16 cellular contexts compared by ENCODE assay signal in the genomic region with DNA sequence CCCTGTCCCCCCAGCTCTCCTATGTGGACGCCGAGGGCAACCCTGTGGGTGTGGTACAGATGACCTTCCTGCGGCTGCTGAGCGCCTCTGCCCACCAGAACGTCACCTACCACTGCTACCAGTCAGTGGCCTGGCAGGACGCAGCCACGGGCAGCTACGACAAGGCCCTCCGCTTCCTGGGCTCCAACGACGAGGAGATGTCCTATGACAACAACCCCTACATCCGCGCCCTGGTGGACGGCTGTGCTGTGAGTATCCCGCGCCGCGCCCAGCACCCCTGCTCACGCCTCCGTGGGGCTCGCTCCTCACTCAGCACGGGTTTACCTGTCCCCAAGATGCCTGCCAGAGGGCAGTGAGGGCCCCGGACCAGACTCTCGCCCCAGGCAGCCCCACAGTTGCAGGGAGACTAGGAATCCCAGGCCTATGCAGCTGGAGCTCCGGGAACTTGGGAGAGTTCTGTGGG. TPM values are rescaled to one million over a fixed set of nuclear protein-coding genes. Genes with fewer than 3 reads are reported as not detected.
DNase-seq lines count a peak whose midpoint lies in the region; ATAC-seq and TF ChIP-seq lines count a peak whose summit lies in the region.
"Had no signal": no experiment of that assay in that cellular context is flagged by ENCODE, and none has a peak within 500 bp of the region (broad histone marks: within the 10 kb centered on the region; RNA-seq: fewer than 3 reads in every experiment).

No MANE protein-coding gene starts in this region.

- H2BK5ac ChIP-seq in mesenchymal stem cell (ENCODE audit: low read depth, low read length, poor library complexity, severe bottlenecking), result no peak overlapping the region

- no peak overlapping the region for H3K27ac ChIP-seq in left ventricle myocardium inferior (replicated peaks)
- H3K27ac ChIP-seq in WERI-Rb-1, result peak overlapping the region; percentile 95
- H3K27ac ChIP-seq in mesenchymal stem cell (ENCODE audit: low read length, poor library complexity, severe bottlenecking), result no peak overlapping the region
- H3K27ac ChIP-seq in aorta (ENCODE audit: low read depth in 1 of 2, low read length in 2 of 2), result no peak overlapping the region
- H3K27ac ChIP-seq: BLaER1 treated with 17β-estradiol and CSF1 and Interleukin-3, amounts not matched to agents 10 nM and 100 nM; HL-60 had no signal

- DNase-seq in left cardiac atrium (no peak), left ventricle myocardium inferior (no peak), WERI-Rb-1 (no peak), mesenchymal stem cell (no peak), aorta (no peak), G401 (ENCODE audit: low spot score) (no peak)
- no peak for DNase-seq in activated CD4-positive, alpha-beta T cell treated with anti-CD3 and anti-CD28 coated beads for 48 hours
- DNase-seq: ACHN; CD4-positive, CD25-positive, alpha-beta regulatory T cell; DMS79; GOT3; HCEC 1CT had no signal

- H3K4me3 ChIP-seq in left ventricle myocardium inferior, result no peak overlapping the region
- no peak overlapping the region for H3K4me3 ChIP-seq in WERI-Rb-1 (ENCODE audit: low read depth, low read length)
- no peak overlapping the region for H3K4me3 ChIP-seq in mesenchymal stem cell (ENCODE audit: insufficient read depth in 1 of 2, low read depth in 1 of 2, low read length in 2 of 2)
- no peak overlapping the region for H3K4me3 ChIP-seq in aorta (ENCODE audit: low read length in 2 of 2)
- H3K4me3 ChIP-seq: BLaER1 treated with 17β-estradiol and CSF1 and Interleukin-3, amounts not matched to agents 10 nM and 100 nM had no signal

- H3K18ac ChIP-seq in mesenchymal stem cell (ENCODE audit: low read depth in 1 of 2, low read length in 2 of 2), result no peak overlapping the region

- H3K4me2 ChIP-seq in mesenchymal stem cell (ENCODE audit: low read length, poor library complexity, severe bottlenecking), result no peak overlapping the region
- H3K4me2 ChIP-seq: BLaER1 treated with 17β-estradiol and CSF1 and Interleukin-3, amounts not matched to agents 10 nM and 100 nM had no signal

- in situ Hi-C loops in G401 (cut with HindIII; ENCODE audit: low sequenced_read_pairs), result no loop called here

- no peaks in the 10 kb centered on the region for H3K27me3 ChIP-seq in left ventricle myocardium inferior (ENCODE audit: low read depth)
- no peaks in the 10 kb centered on the region for H3K27me3 ChIP-seq in WERI-Rb-1 (ENCODE audit: insufficient read depth, low read depth, severe bottlenecking)
- H3K27me3 ChIP-seq in mesenchymal stem cell (ENCODE audit: control insufficient read depth in 1 of 2, insufficient read depth in 1 of 2, low read length in 2 of 2), result no peaks in the 10 kb centered on the region
- no peaks in the 10 kb centered on the region for H3K27me3 ChIP-seq in aorta (ENCODE audit: control insufficient read depth in 1 of 2, insufficient read depth in 2 of 2, low read length in 1 of 2)
- H3K27me3 ChIP-seq: BLaER1 treated with 17β-estradiol and CSF1 and Interleukin-3, amounts not matched to agents 10 nM and 100 nM had no signal

- TF ChIP-seq CTCF in left ventricle myocardium inferior (IDR thresholded peaks at IDR 0.05; ENCODE audit: borderline replicate concordance) (no peak), WERI-Rb-1 (IDR thresholded peaks at IDR 0.05; ENCODE audit: low read depth, low read length) (no peak)

- H2BK12ac ChIP-seq in mesenchymal stem cell (ENCODE audit: low read length in 2 of 2), result no peak overlapping the region

- H3K23ac ChIP-seq in mesenchymal stem cell (ENCODE audit: low read length in 2 of 2), result no peak overlapping the region

- H3K9me3 ChIP-seq in left ventricle myocardium inferior (replicated peaks) (no peaks in the 10 kb centered on the region), WERI-Rb-1 (ENCODE audit: severe bottlenecking) (no peaks in the 10 kb centered on the region), mesenchymal stem cell (ENCODE audit: control insufficient read depth, low read length) (no peaks in the 10 kb centered on the region), aorta (ENCODE audit: control insufficient read depth, low read length) (no peaks in the 10 kb centered on the region)
- H3K9me3 ChIP-seq: BLaER1 treated with 17β-estradiol and CSF1 and Interleukin-3, amounts not matched to agents 10 nM and 100 nM had no signal

- no peak overlapping the region for H2AK5ac ChIP-seq in mesenchymal stem cell (ENCODE audit: low read length, severe bottlenecking)

- H4K8ac ChIP-seq in mesenchymal stem cell (ENCODE audit: low read length), result peak overlapping the region; percentile 31

- peaks cover 4% of the 10 kb centered on the region for H3K36me3 ChIP-seq in left ventricle myocardium inferior
- H3K36me3 ChIP-seq in WERI-Rb-1, result peaks cover 64% of the 10 kb centered on the region
- peaks cover 83 to 95% of the 10 kb centered on the region in 2 experiments for H3K36me3 ChIP-seq in mesenchymal stem cell (ENCODE audit: control insufficient read depth in 1 of 2, insufficient read depth in 2 of 2, low read depth in 1 of 2, low read length in 2 of 2)
- no peaks in the 10 kb centered on the region for H3K36me3 ChIP-seq in aorta (ENCODE audit: control insufficient read depth in 1 of 2, insufficient read depth in 2 of 2, low read length in 1 of 2)

- no peak overlapping the region for H3K14ac ChIP-seq in mesenchymal stem cell (ENCODE audit: low read length in 2 of 2)

- peak overlapping the region; percentile 18 for H4K91ac ChIP-seq in mesenchymal stem cell (ENCODE audit: low read length)

- intact Hi-C loops in left cardiac atrium (cut with DNase I), result no loop called here
- intact Hi-C loops in left ventricle myocardium inferior (cut with micrococcal nuclease), result no loop called here
- intact Hi-C loops in aorta (cut with DNase I), result no loop called here

- no peak overlapping the region for H3K4ac ChIP-seq in mesenchymal stem cell (ENCODE audit: low read depth in 1 of 2, low read length in 2 of 2)

- ATAC-seq in left cardiac atrium (peak; percentile 2 to 3), aorta (ENCODE audit: low FRiP score) (peak; percentile 5), GM21390 (IDR thresholded peaks at IDR 0.05; ENCODE audit: unreplicated experiment) (no peak)

- no peak overlapping the region for H3K9ac ChIP-seq in mesenchymal stem cell (ENCODE audit: low read length)
- H3K9ac ChIP-seq: BLaER1 treated with 17β-estradiol and CSF1 and Interleukin-3, amounts not matched to agents 10 nM and 100 nM had no signal

- 96% methylated on average over 25 of the region's 25 CpGs for WGBS in mesenchymal stem cell
- WGBS in aorta, 2 donors, result 91 to 93% methylated on average over 25 of the region's 25 CpGs

- H3K4me1 ChIP-seq in left ventricle myocardium inferior (no peaks in the 10 kb centered on the region), mesenchymal stem cell (ENCODE audit: control insufficient read depth, insufficient read depth, low read depth, low read length) (peaks cover 4% of the 10 kb centered on the region), aorta (ENCODE audit: control insufficient read depth in 1 of 2, insufficient read depth in 2 of 2, low read length in 2 of 2) (no peaks in the 10 kb centered on the region)

- no peak overlapping the region for H2BK120ac ChIP-seq in mesenchymal stem cell (ENCODE audit: low read depth, low read length)

- no peak overlapping the region for H2AFZ ChIP-seq in mesenchymal stem cell (ENCODE audit: low read depth, low read length)

- peaks cover 4% of the 10 kb centered on the region for H3K79me1 ChIP-seq in mesenchymal stem cell (replicated peaks; ENCODE audit: low read length, poor library complexity, severe bottlenecking)

- H2BK15ac ChIP-seq in mesenchymal stem cell (ENCODE audit: low read depth, poor library complexity, severe bottlenecking), result no peak overlapping the region

RNA-seq across cellular contexts. Expression of a gene that starts 45.6 kb away (rescaled TPM):
- total RNA-seq in left cardiac atrium (1 to 10 TPM in 1 of 2 donors, not detected in 1; 2.0 TPM), left ventricle myocardium inferior (not detected), aorta (under 1 TPM in 1 of 2 donors, not detected in 1; 0.32 TPM)
- polyA plus RNA-seq in mesenchymal stem cell (2013, experiment 1 of 2), result not detected
- not detected for polyA plus RNA-seq in mesenchymal stem cell (2013, experiment 2 of 2)
- not detected for polyA plus RNA-seq in aorta
- total RNA-seq in G401 (2014; rRNA removed; shearing (Covaris generic)), result not detected in 2 replicates
- total RNA-seq: A172; CD4-positive, CD25-positive, alpha-beta regulatory T cell had no signal
- polyA plus RNA-seq: CD4-positive, CD25-positive, alpha-beta regulatory T cell had no signal
